8 cellular contexts compared by ENCODE assay signal in genomic region chr14:24113379-24113800, GRCh38. TPM values are rescaled to one million over a fixed set of nuclear protein-coding genes. Genes with fewer than 3 reads are reported as not detected.
DNase-seq lines count a peak whose midpoint lies in the region; FAIRE-seq and TF ChIP-seq lines count a peak whose summit lies in the region.

No MANE protein-coding gene starts in this region.

- H3K27ac ChIP-seq in adipose tissue (ENCODE audit: low read depth, low read length) (peak overlapping the region; percentile 99), layer of hippocampus (ENCODE audit: low read depth, low read length) (peak overlapping the region; percentile 100), tibial artery (peak overlapping the region; percentile 95 to 98)

- peaks cover 39% of the 10 kb centered on the region for H3K4me1 Mint-ChIP-seq in activated CD4-positive, alpha-beta T cell treated with anti-CD3 and anti-CD28 coated beads, Interleukin-2, amount 10 ng/mL, durations not matched to agents 24 days and 14 days

- no peaks in the 10 kb centered on the region for H3K9me3 ChIP-seq in tibial artery

- intact Hi-C loops in activated CD4-positive, alpha-beta T cell treated with anti-CD3 and anti-CD28 coated beads, Interleukin-2, amount 10 ng/mL, durations not matched to agents 24 days and 14 days (cut with micrococcal nuclease), result loop anchor here (5.0 to 10.0 kb wide), 2 partner anchors 321 to 556 kb away; partner anchors contain the start of gene THTPA
- intact Hi-C loops in tibial artery (cut with DNase I; ENCODE audit: low total_unique reads), result no loop called here

- TF ChIP-seq CTCF in tibial artery (IDR thresholded peaks at IDR 0.05), result no peak

- peaks cover 20% of the 10 kb centered on the region for H3K36me3 Mint-ChIP-seq in activated CD4-positive, alpha-beta T cell treated with anti-CD3 and anti-CD28 coated beads, Interleukin-2, amount 10 ng/mL, durations not matched to agents 24 days and 14 days (ENCODE audit: low read depth)

- H3K4me3 Mint-ChIP-seq in activated CD4-positive, alpha-beta T cell treated with anti-CD3 and anti-CD28 coated beads, Interleukin-2, amount 10 ng/mL, durations not matched to agents 24 days and 14 days, result peak overlapping the region; percentile 99

- 12 to 24% (median 23%) methylated on average over 15 of the region's 15 CpGs for WGBS in adipose tissue, 3 donors

- H3K27me3 ChIP-seq in layer of hippocampus (ENCODE audit: control insufficient read depth, insufficient read depth, low read length) (no peaks in the 10 kb centered on the region), tibial artery (no peaks in the 10 kb centered on the region)

- DNase-seq in activated CD4-positive, alpha-beta T cell treated with anti-CD3 and anti-CD28 coated beads, Interleukin-2, amount 10 ng/mL, durations not matched to agents 24 days and 14 days, result no peak
- DNase-seq in activated CD4-positive, alpha-beta T cell treated with anti-CD3 and anti-CD28 coated beads, Interleukin-2, amount 50 U/mL, for 1 hour, result no peak
- DNase-seq in tibial artery, result no peak
- no peak for DNase-seq in NCI-H446 treated with DMSO at 0.1 percent for 48 hours (lab: John Stamatoyannopoulos, UW)
- no peak for DNase-seq in NCI-H510A treated with DMSO at 0.1 percent for 48 hours (lab: John Stamatoyannopoulos, UW)
- DNase-seq in GM19239 (ENCODE audit: insufficient read length, low spot score), result no peak

- H3K9me3 Mint-ChIP-seq in activated CD4-positive, alpha-beta T cell treated with anti-CD3 and anti-CD28 coated beads, Interleukin-2, amount 10 ng/mL, durations not matched to agents 24 days and 14 days, result no peaks in the 10 kb centered on the region

- peaks cover 2% of the 10 kb centered on the region for H3K27me3 Mint-ChIP-seq in activated CD4-positive, alpha-beta T cell treated with anti-CD3 and anti-CD28 coated beads, Interleukin-2, amount 10 ng/mL, durations not matched to agents 24 days and 14 days

- peaks cover 0 to 31% (median 22%) of the 10 kb centered on the region in 4 donors for H3K4me1 ChIP-seq in tibial artery

- peaks cover 11 to 20% (median 16%) of the 10 kb centered on the region in 3 donors for H3K36me3 ChIP-seq in tibial artery

- peak overlapping the region; percentile 65 to 80 for H3K4me3 ChIP-seq in tibial artery

- FAIRE-seq in GM19239 (lab: Jason Lieb, UNC), result no peak

- peak overlapping the region; percentile 100 for H3K27ac Mint-ChIP-seq in activated CD4-positive, alpha-beta T cell treated with anti-CD3 and anti-CD28 coated beads, Interleukin-2, amount 10 ng/mL, durations not matched to agents 24 days and 14 days

RNA-seq across cellular contexts. Expression of gene DCAF11, which starts 1.2 kb away (rescaled TPM):
- 55.8 and 57.3 TPM in 2 replicates for total RNA-seq in activated CD4-positive, alpha-beta T cell treated with anti-CD3 and anti-CD28 coated beads, Interleukin-2, amount 10 ng/mL, durations not matched to agents 24 days and 14 days
- polyA plus RNA-seq in adipose tissue, result 10 to 100 TPM; 27.7 to 65.1 (median 35.6) TPM

RNA-seq across cellular contexts. Expression of gene NRL, which starts 1.4 kb away (rescaled TPM):
- total RNA-seq in activated CD4-positive, alpha-beta T cell treated with anti-CD3 and anti-CD28 coated beads, Interleukin-2, amount 10 ng/mL, durations not matched to agents 24 days and 14 days, result 0.96 and 1.2 TPM in 2 replicates
- 1 to 10 TPM; 1.5 to 1.7 (median 1.6) TPM for polyA plus RNA-seq in adipose tissue

RNA-seq across cellular contexts. Expression of gene FITM1, which starts 17.1 kb away (rescaled TPM):
- total RNA-seq in activated CD4-positive, alpha-beta T cell treated with anti-CD3 and anti-CD28 coated beads, Interleukin-2, amount 10 ng/mL, durations not matched to agents 24 days and 14 days, result 0.26 and 0.54 TPM in 2 replicates
- polyA plus RNA-seq in adipose tissue, result 1 to 10 TPM in 1 of 3 donors, under 1 TPM in 1, not detected in 1; 0.61 to 4.6 TPM

RNA-seq across cellular contexts. Expression of gene PCK2, which starts 19.3 kb away (rescaled TPM):
- total RNA-seq in activated CD4-positive, alpha-beta T cell treated with anti-CD3 and anti-CD28 coated beads, Interleukin-2, amount 10 ng/mL, durations not matched to agents 24 days and 14 days, result 63.6 and 64.2 TPM in 2 replicates
- 10 to 100 TPM; 22.0 to 75.5 (median 29.5) TPM for polyA plus RNA-seq in adipose tissue

RNA-seq across cellular contexts. Expression of gene PSME1, which starts 22.6 kb away (rescaled TPM):
- 300 and 306 TPM in 2 replicates for total RNA-seq in activated CD4-positive, alpha-beta T cell treated with anti-CD3 and anti-CD28 coated beads, Interleukin-2, amount 10 ng/mL, durations not matched to agents 24 days and 14 days
- 100 to 1,000 TPM in 2 of 3 donors, 10 to 100 TPM in 1; 98.0 to 228 (median 151) TPM for polyA plus RNA-seq in adipose tissue
